Comparison of ENCODE assay signal across 11 cellular contexts in genomic region chr4:182928061-182928460, GRCh38.
DNase-seq lines count a peak whose midpoint lies in the region; ATAC-seq and TF ChIP-seq lines count a peak whose summit lies in the region.
"Had no signal": no experiment of that assay in that cellular context is flagged by ENCODE, and none has a peak within 500 bp of the region (broad histone marks: within the 10 kb centered on the region; RNA-seq: fewer than 3 reads in every experiment).

No MANE protein-coding gene starts in this region.

- TF ChIP-seq CTCF in 22Rv1 (IDR thresholded peaks at IDR 0.05): peak; percentile 40
- TF ChIP-seq CTCF in OCI-LY1 (IDR thresholded peaks at IDR 0.05; ENCODE audit: low read length): peak; percentile 34; the same call in 1 of the 2 replicates
- peak; percentile 14 for TF ChIP-seq CTCF in epithelial cell of esophagus (IDR thresholded peaks at IDR 0.05; ENCODE audit: insufficient read depth, low read depth, low read length, missing control alignments)

- H3K9ac ChIP-seq in OCI-LY1 (ENCODE audit: low read length): no peak overlapping the region

- H3K79me2 ChIP-seq in OCI-LY1 (ENCODE audit: insufficient read depth, low read length): no peaks in the 10 kb centered on the region

- H3K9me3 ChIP-seq in OCI-LY1 (ENCODE audit: low read length): no peaks in the 10 kb centered on the region

- no peaks in the 10 kb centered on the region for H3K9me2 ChIP-seq in OCI-LY1 (ENCODE audit: low read depth, low read length)

- DNase-seq in ELR (ENCODE audit: low read depth): peak; percentile 15
- DNase-seq in epithelial cell of esophagus (ENCODE audit: low read depth): no peak
- DNase-seq in COLO829 (ENCODE audit: low spot score): no peak
- DNase-seq in inferior parietal cortex (ENCODE audit: extremely low spot score): no peak
- DNase-seq: KG1; stimulated activated CD4-positive, alpha-beta T cell treated with anti-CD3 and anti-CD28 coated beads, Interleukin-4, amount 100 ng/mL, for 24 hours; T-helper 9 cell had no signal

- H3K27me3 ChIP-seq in OCI-LY1 (ENCODE audit: insufficient read depth, low read length): no peaks in the 10 kb centered on the region

- H3F3A ChIP-seq in OCI-LY1 (ENCODE audit: insufficient read depth, low read length): no peaks in the 10 kb centered on the region

- H3K27ac ChIP-seq in 22Rv1 (no peak overlapping the region), OCI-LY1 (ENCODE audit: low read depth, low read length, poor library complexity, severe bottlenecking) (no peak overlapping the region)

- no peaks in the 10 kb centered on the region for H4K20me1 ChIP-seq in OCI-LY1 (ENCODE audit: insufficient read depth, low read length)

- H2AFZ ChIP-seq in OCI-LY1 (ENCODE audit: low read length): no peak overlapping the region

- H3K4me1 ChIP-seq in OCI-LY1 (ENCODE audit: insufficient read depth, low read length, severe bottlenecking): no peaks in the 10 kb centered on the region

- H3K36me3 ChIP-seq in OCI-LY1 (ENCODE audit: insufficient read depth, low read length): no peaks in the 10 kb centered on the region

- no peak overlapping the region for H3K4me3 ChIP-seq in OCI-LY1 (ENCODE audit: low read depth, low read length, poor library complexity, severe bottlenecking)
- no peak overlapping the region for H3K4me3 ChIP-seq in epithelial cell of esophagus (ENCODE audit: low read length)

- no peak for ATAC-seq in HG02852 (IDR thresholded peaks at IDR 0.05; ENCODE audit: unreplicated experiment)
- no peak for ATAC-seq in GM19035 (IDR thresholded peaks at IDR 0.05; ENCODE audit: unreplicated experiment)

- H3K4me2 ChIP-seq in OCI-LY1 (ENCODE audit: low read length): no peak overlapping the region
